In the genomic region with DNA sequence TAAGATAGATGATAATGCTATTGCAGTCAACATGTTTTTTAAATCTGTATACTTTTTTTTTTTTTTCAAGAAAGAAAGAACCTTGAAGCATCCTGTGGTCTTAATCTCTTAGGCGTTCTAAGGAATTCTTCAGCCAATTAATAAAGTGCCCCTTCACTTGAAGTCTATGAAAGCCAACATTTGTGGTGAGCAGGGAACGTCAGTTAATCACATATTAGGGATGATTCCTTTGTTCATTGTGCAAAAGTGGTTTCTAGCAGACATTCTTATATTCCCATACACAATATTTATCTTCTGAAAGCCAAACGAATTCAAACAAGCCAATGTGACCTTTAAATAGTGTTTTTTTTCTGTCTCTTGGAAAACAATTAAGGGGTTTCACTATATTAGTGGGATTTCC, we compare ENCODE assay signal across 16 cellular contexts. TPM values are rescaled to one million over a fixed set of nuclear protein-coding genes. Genes with fewer than 3 reads are reported as not detected.
A peak's percentile ranks its signal among the peaks of the same experiment; 100 is the strongest.
DNase-seq lines count a peak whose midpoint lies in the region; ATAC-seq lines count a peak whose summit lies in the region.
"Had no signal": no experiment of that assay in that cellular context is flagged by ENCODE, and none has a peak within 500 bp of the region (broad histone marks: within the 10 kb centered on the region; RNA-seq: fewer than 3 reads in every experiment).

No MANE protein-coding gene starts in this region.

- H2AFZ ChIP-seq in neuron (ENCODE audit: low read depth, low read length): peak overlapping the region; percentile 57

- H3K23ac ChIP-seq in mesendoderm (ENCODE audit: low read length): no peak overlapping the region

- H3K4me3 ChIP-seq in ectodermal cell (ENCODE audit: insufficient read depth, low read depth, low read length): no peak overlapping the region
- no peak overlapping the region for H3K4me3 ChIP-seq in neuron (ENCODE audit: low read length)
- no peak overlapping the region for H3K4me3 ChIP-seq in mesendoderm (ENCODE audit: low read length)

- H3K36me3 ChIP-seq in ectodermal cell (ENCODE audit: control insufficient read depth, insufficient read depth, low read length) (no peaks in the 10 kb centered on the region), neuron (ENCODE audit: insufficient read depth, low read length) (no peaks in the 10 kb centered on the region), mesendoderm (ENCODE audit: control insufficient read depth, insufficient read depth, low read length) (no peaks in the 10 kb centered on the region)
- H3K36me3 ChIP-seq: BE2C had no signal

- peak overlapping the region; percentile 21 for H3K27ac ChIP-seq in ectodermal cell (ENCODE audit: insufficient read depth, low read depth, low read length, poor library complexity, severe bottlenecking)
- H3K27ac ChIP-seq in mesendoderm (ENCODE audit: low read depth, low read length): no peak overlapping the region

- no peak overlapping the region for H2BK5ac ChIP-seq in mesendoderm (ENCODE audit: low read length)

- no peak overlapping the region for H3K4me2 ChIP-seq in mesendoderm (ENCODE audit: low read length)

- WGBS in ectodermal cell, 2 experiments: 67 to 78% methylated on average over 1 to 3 of the region's 3 CpGs
- no CpG with 5 or more reads among the region's 3 CpGs for WGBS in mesendoderm (ENCODE audit: extremely low coverage, insufficient coverage, low lambda C conversion rate)

- H3K56ac ChIP-seq in mesendoderm (ENCODE audit: low read length): no peak overlapping the region

- peak overlapping the region; percentile 34 for H3K27ac Mint-ChIP-seq in T-helper 17 cell
- H3K27ac Mint-ChIP-seq: CD4-positive, alpha-beta memory T cell had no signal

- H3K27me3 ChIP-seq in ectodermal cell (ENCODE audit: control insufficient read depth, insufficient read depth, low read length, poor library complexity, severe bottlenecking) (no peaks in the 10 kb centered on the region), neuron (ENCODE audit: insufficient read depth, low read length) (no peaks in the 10 kb centered on the region), mesendoderm (ENCODE audit: insufficient read depth, low read length, poor library complexity) (no peaks in the 10 kb centered on the region)
- H3K27me3 ChIP-seq: BE2C had no signal

- H3K4me3 Mint-ChIP-seq in T-helper 17 cell: no peak overlapping the region
- H3K4me3 Mint-ChIP-seq: CD4-positive, alpha-beta memory T cell had no signal

- ATAC-seq in T-helper 17 cell (no peak), HG03039 (IDR thresholded peaks at IDR 0.05; ENCODE audit: unreplicated experiment) (no peak)

- H3K9me3 ChIP-seq in T-helper 17 cell (ENCODE audit: control insufficient read depth, low read length, poor library complexity, severe bottlenecking) (no peaks in the 10 kb centered on the region), ectodermal cell (ENCODE audit: control insufficient read depth, low read length) (no peaks in the 10 kb centered on the region), neuron (ENCODE audit: low read length) (no peaks in the 10 kb centered on the region)
- H3K9me3 ChIP-seq: BE2C had no signal

- H3K4me1 ChIP-seq in ectodermal cell (ENCODE audit: control insufficient read depth, insufficient read depth, low read length): peaks cover 26% of the 10 kb centered on the region
- H3K4me1 ChIP-seq in neuron (ENCODE audit: insufficient read depth, low read length): peaks cover 18% of the 10 kb centered on the region
- H3K4me1 ChIP-seq in mesendoderm (ENCODE audit: control insufficient read depth, low read depth, low read length): no peaks in the 10 kb centered on the region

- H3K4ac ChIP-seq in mesendoderm (ENCODE audit: low read depth, low read length): no peak overlapping the region

- DNase-seq in T-helper 17 cell (no peak), hepatic stellate cell (ENCODE audit: low spot score) (no peak), head of caudate nucleus (no peak), mesendoderm (no peak)
- DNase-seq: BE2C; CD4-positive, alpha-beta memory T cell; DND-41; GF-D8; Kasumi-1; NCI-H1105 treated with DMSO at 0.1 percent for 48 hours; NCI-H187; NCI-H774; SIG-M5 had no signal

- H2BK120ac ChIP-seq in mesendoderm (ENCODE audit: low read depth, low read length): no peak overlapping the region

- H3K27me3 Mint-ChIP-seq in T-helper 17 cell: no peaks in the 10 kb centered on the region
- H3K27me3 Mint-ChIP-seq: CD4-positive, alpha-beta memory T cell had no signal

- no peak overlapping the region for H4K5ac ChIP-seq in mesendoderm (ENCODE audit: low read length)

- no peak overlapping the region for H3K9ac ChIP-seq in mesendoderm (ENCODE audit: low read length)

- H3K36me3 Mint-ChIP-seq in T-helper 17 cell (ENCODE audit: low read depth): no peaks in the 10 kb centered on the region
- H3K36me3 Mint-ChIP-seq: CD4-positive, alpha-beta memory T cell had no signal

- H4K8ac ChIP-seq in mesendoderm (ENCODE audit: low read depth, low read length): no peak overlapping the region

- H3K18ac ChIP-seq in mesendoderm (ENCODE audit: low read length): no peak overlapping the region

- no peak overlapping the region for H2BK15ac ChIP-seq in mesendoderm (replicated peaks; ENCODE audit: low read depth)

- intact Hi-C loops in head of caudate nucleus (cut with DNase I): loop anchor here (5.0 kb wide), 1 partner anchor 40 kb away; a partner anchor contains a TSS

- no peaks in the 10 kb centered on the region for H3K79me2 ChIP-seq in mesendoderm (ENCODE audit: control insufficient read depth, insufficient read depth, low read length)

- H3K4me1 Mint-ChIP-seq in T-helper 17 cell: peaks cover 2% of the 10 kb centered on the region

- no peak overlapping the region for H2AK5ac ChIP-seq in mesendoderm (ENCODE audit: low read length)

- no peaks in the 10 kb centered on the region for H3K79me1 ChIP-seq in mesendoderm (ENCODE audit: low read length)

RNA-seq across cellular contexts. Expression of a gene that starts 40.2 kb away (rescaled TPM):
- total RNA-seq in T-helper 17 cell: 10 to 100 TPM; 41.2 to 49.9 TPM
- polyA plus RNA-seq in ectodermal cell (2013, experiment 1 of 4): 113 TPM
- 130 TPM for polyA plus RNA-seq in ectodermal cell (2013, experiment 2 of 4)
- 88.1 TPM for polyA plus RNA-seq in ectodermal cell (2013, experiment 3 of 4)
- polyA plus RNA-seq in ectodermal cell (2013, experiment 4 of 4): 99.4 TPM
- polyA plus RNA-seq in mesendoderm (2013, experiment 1 of 2): 100 TPM
- polyA plus RNA-seq in mesendoderm (2013, experiment 2 of 2): 99.2 TPM

RNA-seq across cellular contexts. Expression of a gene that starts 40.4 kb away (rescaled TPM):
- 1 to 10 TPM; 2.9 to 3.4 TPM for total RNA-seq in T-helper 17 cell
- polyA plus RNA-seq in ectodermal cell (2013, experiment 1 of 4): 15.3 TPM
- 15.8 TPM for polyA plus RNA-seq in ectodermal cell (2013, experiment 2 of 4)
- 15.0 TPM for polyA plus RNA-seq in ectodermal cell (2013, experiment 3 of 4)
- 15.8 TPM for polyA plus RNA-seq in ectodermal cell (2013, experiment 4 of 4)
- polyA plus RNA-seq in mesendoderm (2013, experiment 1 of 2): 12.4 TPM
- 11.7 TPM for polyA plus RNA-seq in mesendoderm (2013, experiment 2 of 2)
